Comparison of ENCODE assay signal across 29 cellular contexts in the genomic region with DNA sequence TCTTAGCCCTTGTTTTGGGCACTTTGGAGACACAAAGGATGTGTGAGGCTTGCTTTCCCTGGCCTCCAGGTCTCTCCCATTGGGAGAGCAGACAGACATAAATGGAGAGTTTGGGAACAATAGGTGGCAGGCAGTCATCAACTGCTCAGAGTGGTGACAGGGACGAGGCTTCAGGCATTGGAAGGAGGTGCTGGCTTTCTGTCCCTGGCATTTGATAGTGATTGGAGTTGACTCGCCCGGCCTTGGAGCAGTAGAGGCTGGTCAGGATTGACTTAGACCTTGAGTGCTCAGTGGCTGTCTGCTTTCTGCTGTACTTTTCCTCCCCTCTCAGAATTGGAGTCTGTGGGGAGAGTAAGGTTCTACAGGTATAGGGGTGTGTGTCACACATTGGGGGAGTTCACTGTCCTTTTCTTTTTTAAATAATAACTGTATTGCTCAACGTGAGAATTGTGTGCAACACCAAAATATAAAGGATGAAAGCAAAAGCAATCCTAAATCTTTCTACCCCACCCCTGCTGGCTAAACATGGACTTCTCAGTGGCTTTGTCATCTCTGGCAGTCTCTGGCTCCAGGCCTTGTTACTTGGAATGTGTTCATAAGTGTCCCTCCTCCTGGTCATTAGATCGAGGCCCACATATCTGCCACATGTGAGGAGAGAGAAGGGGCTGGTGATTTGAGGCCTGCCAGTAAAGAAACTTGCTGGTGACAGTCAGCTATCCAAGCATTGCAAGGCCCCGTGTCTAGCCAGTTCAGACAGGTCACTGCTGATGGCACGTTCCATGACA. TPM values are rescaled to one million over a fixed set of nuclear protein-coding genes. Genes with fewer than 3 reads are reported as not detected.
"Had no signal": no experiment of that assay in that cellular context is flagged by ENCODE, and none has a peak within 500 bp of the region (broad histone marks: within the 10 kb centered on the region; RNA-seq: fewer than 3 reads in every experiment).

No MANE protein-coding gene starts in this region.

- H3K9me3 ChIP-seq: neutrophil, pancreas, psoas muscle, right lobe of liver, upper lobe of left lung had no signal

- H3K4me1 ChIP-seq: foreskin keratinocyte, pancreas, upper lobe of left lung had no signal

- H3K4me3 Mint-ChIP-seq: activated CD8-positive, alpha-beta T cell treated with anti-CD3 and anti-CD28 coated beads, Interleukin-2, amount 10 ng/mL, durations not matched to agents 7 days and 5 days; activated naive CD8-positive, alpha-beta T cell treated with anti-CD3 and anti-CD28 coated beads, Interleukin-2, amount 10 ng/mL, durations not matched to agents 7 days and 5 days; immature natural killer cell; memory B cell; natural killer cell treated with Interleukin-12 subunit alpha and Interleukin-12 subunit beta and Interleukin-15 and Interleukin-18, amount 100 ng/mL, for 72 hours had no signal

- H3K27ac ChIP-seq: foreskin keratinocyte, hepatocyte, neutrophil, pancreas, upper lobe of left lung, VCaP had no signal

- DNase-seq: activated CD4-positive, alpha-beta T cell treated with anti-CD3 and anti-CD28 coated beads, Interleukin-2, amount 50 U/mL, for 1 hour; activated CD8-positive, alpha-beta T cell treated with anti-CD3 and anti-CD28 coated beads, Interleukin-2, amount 10 ng/mL, durations not matched to agents 7 days and 5 days; activated naive CD4-positive, alpha-beta T cell treated with Interleukin-2 at 50 U/mL for 16 hours; activated naive CD8-positive, alpha-beta T cell treated with anti-CD3 and anti-CD28 coated beads, Interleukin-2, amount 10 ng/mL, durations not matched to agents 7 days and 5 days; dermis blood vessel endothelial cell; effector CD8-positive, alpha-beta T cell; erythroblast; foreskin keratinocyte; immature natural killer cell; psoas muscle; right lobe of liver; stimulated activated CD4-positive, alpha-beta T cell treated with anti-CD3 and anti-CD28 coated beads, Interleukin-1b, Interleukin-23, amount 100 ng/mL, for 48 hours; stimulated activated CD8-positive, alpha-beta memory T cell treated with anti-CD3 and anti-CD28 coated beads, Interleukin-4, amount 100 ng/mL, for 48 hours; stimulated activated naive CD4-positive, alpha-beta T cell treated with Interleukin-2 at 50 U/mL for 16 hours had no signal

- ATAC-seq: activated CD4-positive, CD25-positive, alpha-beta regulatory T cell treated with anti-CD3 and anti-CD28 coated beads, Interleukin-2, amount 50 U/mL, for 24 hours; activated CD8-positive, alpha-beta T cell treated with anti-CD3 and anti-CD28 coated beads, Interleukin-2, amount 10 ng/mL, durations not matched to agents 7 days and 5 days; foreskin keratinocyte; natural killer cell treated with Interleukin-12 subunit alpha and Interleukin-12 subunit beta and Interleukin-15 and Interleukin-18, amount 100 ng/mL, for 72 hours; pancreas; SK-N-SH treated with all-trans-retinoic acid at 6 μM for 48 hours had no signal

- H3K4me3 ChIP-seq: hepatocyte, pancreas, psoas muscle, right lobe of liver, skin epidermis, upper lobe of left lung had no signal

- H3K9me3 Mint-ChIP-seq: activated naive CD8-positive, alpha-beta T cell treated with anti-CD3 and anti-CD28 coated beads, Interleukin-2, amount 10 ng/mL, durations not matched to agents 7 days and 5 days; activated T-helper 2 cell treated with anti-CD3 and anti-CD28 coated beads, Interferon-gamma antibody, Interleukin-2, Interleukin-4, amounts not matched to agents 10 μg/mL and 5 μg/mL and 100 μg/mL, durations not matched to agents 14 hours and 24 hours and 36 hours; immature natural killer cell; memory B cell; natural killer cell treated with Interleukin-12 subunit alpha and Interleukin-12 subunit beta and Interleukin-15 and Interleukin-18, amount 100 ng/mL, for 72 hours had no signal

- H3K4me1 Mint-ChIP-seq: activated naive CD8-positive, alpha-beta T cell treated with anti-CD3 and anti-CD28 coated beads, Interleukin-2, amount 10 ng/mL, durations not matched to agents 7 days and 5 days; immature natural killer cell had no signal

- H3K27me3 ChIP-seq: foreskin keratinocyte, hepatocyte, neutrophil, pancreas, right lobe of liver, upper lobe of left lung had no signal

- H3K27me3 Mint-ChIP-seq: activated naive CD8-positive, alpha-beta T cell treated with anti-CD3 and anti-CD28 coated beads, Interleukin-2, amount 10 ng/mL, durations not matched to agents 7 days and 5 days; memory B cell; natural killer cell treated with Interleukin-12 subunit alpha and Interleukin-12 subunit beta and Interleukin-15 and Interleukin-18, amount 100 ng/mL, for 72 hours had no signal

- H3K27ac Mint-ChIP-seq: activated T-helper 2 cell treated with anti-CD3 and anti-CD28 coated beads, Interferon-gamma antibody, Interleukin-2, Interleukin-4, amounts not matched to agents 10 μg/mL and 5 μg/mL and 100 μg/mL, durations not matched to agents 14 hours and 24 hours and 36 hours had no signal

RNA-seq across cellular contexts. Expression of gene SHISA8, which starts 21.1 kb away (rescaled TPM):
- total RNA-seq: activated CD8-positive, alpha-beta T cell treated with anti-CD3 and anti-CD28 coated beads, Interleukin-2, amount 10 ng/mL, durations not matched to agents 7 days and 5 days; activated naive CD8-positive, alpha-beta T cell treated with anti-CD3 and anti-CD28 coated beads, Interleukin-2, amount 10 ng/mL, durations not matched to agents 7 days and 5 days; dermis blood vessel endothelial cell; foreskin keratinocyte; glomerular endothelial cell; hepatocyte; kidney epithelial cell; liver; natural killer cell treated with Interleukin-12 subunit alpha and Interleukin-12 subunit beta and Interleukin-15 and Interleukin-18, amount 100 ng/mL, for 72 hours; pancreas; right lobe of liver; T-helper 2 cell treated with Interferon-gamma antibody and Interleukin-4, amounts not matched to agents 100 ng/mL and 5 ng/mL, for 36 hours had no signal
- polyA plus RNA-seq: foreskin keratinocyte, immature natural killer cell, liver, pancreas, psoas muscle had no signal

RNA-seq across cellular contexts. Expression of gene TNFRSF13C, which starts 32.8 kb away (rescaled TPM):
- total RNA-seq: dermis blood vessel endothelial cell, glomerular endothelial cell had no signal
- polyA plus RNA-seq: immature natural killer cell had no signal
